In genomic region chr15:78147566-78147965, GRCh38 we compare ENCODE assay signal across 12 cellular contexts. TPM values are rescaled to one million over a fixed set of nuclear protein-coding genes. Genes with fewer than 3 reads are reported as not detected.
DNase-seq lines count a peak whose midpoint lies in the region; ATAC-seq, FAIRE-seq and TF ChIP-seq lines count a peak whose summit lies in the region.
"Had no signal": no experiment of that assay in that cellular context is flagged by ENCODE, and none has a peak within 500 bp of the region (broad histone marks: within the 10 kb centered on the region; RNA-seq: fewer than 3 reads in every experiment).

No MANE protein-coding gene starts in this region.

- no peaks in the 10 kb centered on the region for H3K9me3 Mint-ChIP-seq in activated T-helper 2 cell treated with anti-CD3 and anti-CD28 coated beads, Interferon-gamma antibody, Interleukin-2, Interleukin-4, amounts not matched to agents 10 μg/mL and 5 μg/mL and 100 μg/mL, durations not matched to agents 14 hours and 24 hours and 36 hours
- no peaks in the 10 kb centered on the region for H3K9me3 Mint-ChIP-seq in immature natural killer cell
- H3K9me3 Mint-ChIP-seq in type B pancreatic cell = no peaks in the 10 kb centered on the region

- no TSS peak for BruUV-seq in HepG2 (replicated peaks; lab: Mats Ljungman, UMichigan)

- peaks cover 9% of the 10 kb centered on the region for H3K79me2 ChIP-seq in HepG2 (ENCODE audit: insufficient read depth, low read length)

- DNase-seq in HepG2 (ENCODE audit: low spot score) (no peak), right lobe of liver (no peak), immature natural killer cell (no peak), type B pancreatic cell (ENCODE audit: extremely low spot score, unreplicated experiment) (no peak), DMS153 (lab: John Stamatoyannopoulos, UW) (no peak), NCI-H526 treated with DMSO at 0.1 percent for 48 hours (lab: John Stamatoyannopoulos, UW) (no peak), left lung (no peak)
- DNase-seq in activated T-helper 2 cell treated with anti-CD3 and anti-CD28 coated beads, Interferon-gamma antibody, Interleukin-2, Interleukin-4, amounts not matched to agents 10 μg/mL and 5 μg/mL and 100 μg/mL, durations not matched to agents 14 hours and 24 hours and 36 hours (ENCODE audit: low spot score) = no peak
- DNase-seq: body of pancreas; midbrain; stimulated activated CD4-positive, alpha-beta T cell treated with anti-CD3 and anti-CD28 coated beads, Interleukin-4, amount 100 ng/mL, for 1 hour had no signal

- no peak for TF ChIP-seq RAD21 in HepG2 (CRISPR knock-in tag; IDR thresholded peaks at IDR 0.05)

- H3K27me3 Mint-ChIP-seq in activated T-helper 2 cell treated with anti-CD3 and anti-CD28 coated beads, Interferon-gamma antibody, Interleukin-2, Interleukin-4, amounts not matched to agents 10 μg/mL and 5 μg/mL and 100 μg/mL, durations not matched to agents 14 hours and 24 hours and 36 hours (ENCODE audit: low read depth) = no peaks in the 10 kb centered on the region
- H3K27me3 Mint-ChIP-seq in immature natural killer cell (ENCODE audit: low read depth in 3 of 3) = peaks cover 3 to 7% (median 4%) of the 10 kb centered on the region in 3 donors
- no peaks in the 10 kb centered on the region for H3K27me3 Mint-ChIP-seq in type B pancreatic cell

- no peak for TF ChIP-seq EP300 in HepG2 (IDR thresholded peaks at IDR 0.05; ENCODE audit: low read depth in 2 of 2, low read length in 2 of 2)
- no peak for TF ChIP-seq EP300 in HepG2 (CRISPR knock-in tag; IDR thresholded peaks at IDR 0.05; ENCODE audit: borderline replicate concordance)

- H3K9ac ChIP-seq in HepG2 (ENCODE audit: insufficient read depth, low read depth, low read length) = no peak overlapping the region

- intact Hi-C loops in HepG2 (cut with micrococcal nuclease; ENCODE audit: unreplicated experiment) = no loop called here
- intact Hi-C loops in right lobe of liver (cut with DNase I) = no loop called here
- intact Hi-C loops in activated T-helper 2 cell treated with anti-CD3 and anti-CD28 coated beads, Interferon-gamma antibody, Interleukin-2, Interleukin-4, amounts not matched to agents 10 μg/mL and 5 μg/mL and 100 μg/mL, durations not matched to agents 14 hours and 24 hours and 36 hours (cut with micrococcal nuclease) = no loop called here
- intact Hi-C loops in left lung (cut with DNase I) = no loop called here

- ATAC-seq in HepG2 = no peak
- no peak for ATAC-seq in right lobe of liver
- no peak for ATAC-seq in left lung
- ATAC-seq: body of pancreas had no signal

- CTCF ChIA-PET in HepG2 (lab: Yijun Ruan, JAX; ENCODE audit: low intra/inter-chr PET ratio, low total read pairs) = no interaction called here

- peaks cover 3% of the 10 kb centered on the region; the same call in 1 of the 2 replicates for H4K20me1 ChIP-seq in HepG2 (ENCODE audit: insufficient read depth, low read length)

- in situ Hi-C loops in HepG2 (cut with HindIII; ENCODE audit: extremely low pct_ligation_motif_present, low pct_unique_long_range_greater_than_20kb) = no loop called here

- no peak for FAIRE-seq in HepG2 (lab: Jason Lieb, UNC)

- peak overlapping the region; percentile 91; the same call in 1 of the 2 replicates for H3K4me2 ChIP-seq in HepG2 (ENCODE audit: low read depth, low read length)

- H3K4me3 ChIP-seq in HepG2 (replicated peaks in 1 of 3; ENCODE audit: insufficient read depth in 1 of 3, low read depth in 2 of 3, low read length in 3 of 3) = no peak overlapping the region
- no peak overlapping the region for H3K4me3 ChIP-seq in right lobe of liver
- H3K4me3 ChIP-seq in left lung = no peak overlapping the region
- H3K4me3 ChIP-seq: body of pancreas had no signal

- H3K4me3 Mint-ChIP-seq in activated T-helper 2 cell treated with anti-CD3 and anti-CD28 coated beads, Interferon-gamma antibody, Interleukin-2, Interleukin-4, amounts not matched to agents 10 μg/mL and 5 μg/mL and 100 μg/mL, durations not matched to agents 14 hours and 24 hours and 36 hours (ENCODE audit: low read depth) = peak overlapping the region; percentile 61
- peak overlapping the region; percentile 60 to 96 (median 73) for H3K4me3 Mint-ChIP-seq in immature natural killer cell
- H3K4me3 Mint-ChIP-seq in type B pancreatic cell = peak overlapping the region; percentile 76

- H3K4me1 ChIP-seq in HepG2 (ENCODE audit: insufficient read depth, low read length) = peaks cover 27% of the 10 kb centered on the region
- H3K4me1 ChIP-seq in right lobe of liver = peaks cover 0 to 15% (median 4%) of the 10 kb centered on the region in 4 donors
- peaks cover 12 to 29% of the 10 kb centered on the region in 2 donors for H3K4me1 ChIP-seq in left lung

- WGBS in HepG2 (ENCODE audit: low lambda C conversion rate) = 84% methylated on average over 6 of the region's 6 CpGs
- 84% methylated on average over 6 of the region's 6 CpGs for WGBS in right lobe of liver (ENCODE audit: insufficient coverage, low coverage, low lambda C conversion rate, missing lambda C conversion rate)

- peaks cover 11% of the 10 kb centered on the region for H3K36me3 Mint-ChIP-seq in activated T-helper 2 cell treated with anti-CD3 and anti-CD28 coated beads, Interferon-gamma antibody, Interleukin-2, Interleukin-4, amounts not matched to agents 10 μg/mL and 5 μg/mL and 100 μg/mL, durations not matched to agents 14 hours and 24 hours and 36 hours (ENCODE audit: low read depth)
- H3K36me3 Mint-ChIP-seq in immature natural killer cell (no peaks in the 10 kb centered on the region), type B pancreatic cell (peaks cover 3% of the 10 kb centered on the region)

- H3K9me3 ChIP-seq in HepG2 (ENCODE audit: low read length) (no peaks in the 10 kb centered on the region), right lobe of liver (no peaks in the 10 kb centered on the region), left lung (no peaks in the 10 kb centered on the region)
- H3K9me3 ChIP-seq: body of pancreas had no signal

- peaks cover 31% of the 10 kb centered on the region for H3K4me1 Mint-ChIP-seq in activated T-helper 2 cell treated with anti-CD3 and anti-CD28 coated beads, Interferon-gamma antibody, Interleukin-2, Interleukin-4, amounts not matched to agents 10 μg/mL and 5 μg/mL and 100 μg/mL, durations not matched to agents 14 hours and 24 hours and 36 hours (ENCODE audit: low read depth)
- H3K4me1 Mint-ChIP-seq in immature natural killer cell (peaks cover 23 to 37% of the 10 kb centered on the region in 2 donors), type B pancreatic cell (ENCODE audit: unreplicated experiment) (peaks cover 23% of the 10 kb centered on the region)

- POLR2A ChIA-PET in HepG2 (lab: Yijun Ruan, JAX) = no interaction called here

- no peak overlapping the region for H3K27ac Mint-ChIP-seq in activated T-helper 2 cell treated with anti-CD3 and anti-CD28 coated beads, Interferon-gamma antibody, Interleukin-2, Interleukin-4, amounts not matched to agents 10 μg/mL and 5 μg/mL and 100 μg/mL, durations not matched to agents 14 hours and 24 hours and 36 hours
- peak overlapping the region in 3 of 6 donors; percentile 29 to 79 (median 43) for H3K27ac Mint-ChIP-seq in immature natural killer cell
- peak overlapping the region; percentile 74 for H3K27ac Mint-ChIP-seq in type B pancreatic cell

- no peak overlapping the region for H2AFZ ChIP-seq in HepG2 (ENCODE audit: low read length)

- TF ChIP-seq POLR2A in HepG2 (IDR thresholded peaks at IDR 0.05; ENCODE audit: insufficient read depth in 1 of 2, low read depth in 2 of 2, low read length in 2 of 2) (no peak), right lobe of liver (IDR thresholded peaks at IDR 0.05) (no peak)

- no peak overlapping the region for H3K27ac ChIP-seq in HepG2 (ENCODE audit: extremely low read length, insufficient read depth, low read length)
- no peak overlapping the region for H3K27ac ChIP-seq in right lobe of liver
- no peak overlapping the region for H3K27ac ChIP-seq in left lung
- H3K27ac ChIP-seq: body of pancreas had no signal

- H3K27me3 ChIP-seq in HepG2 (ENCODE audit: control insufficient read depth in 1 of 2, insufficient read depth in 2 of 2, low read length in 2 of 2) (no peaks in the 10 kb centered on the region), right lobe of liver (no peaks in the 10 kb centered on the region), left lung (no peaks in the 10 kb centered on the region)
- H3K27me3 ChIP-seq: body of pancreas had no signal

- H3K36me3 ChIP-seq in HepG2 (replicated peaks in 1 of 2; ENCODE audit: control insufficient read depth in 1 of 2, insufficient read depth in 2 of 2, low read length in 2 of 2) (no peaks in the 10 kb centered on the region), right lobe of liver (no peaks in the 10 kb centered on the region), left lung (no peaks in the 10 kb centered on the region)

- TF ChIP-seq CTCF in HepG2 (CRISPR knock-in tag; IDR thresholded peaks at IDR 0.05) (no peak), right lobe of liver (IDR thresholded peaks at IDR 0.05) (no peak), type B pancreatic cell (conservative IDR thresholded peaks at IDR 0.05) (no peak), left lung (IDR thresholded peaks at IDR 0.05) (no peak)

RNA-seq across cellular contexts. Expression of gene IDH3A, which starts 1.6 kb away (rescaled TPM):
- total RNA-seq in HepG2 (2016; rRNA removed; fragmentation: Illumina TruSeq; extraction: Trizol) (50.7 and 130 TPM in 2 replicates), right lobe of liver (10 to 100 TPM; 22.0 to 46.5 (median 34.6) TPM), type B pancreatic cell (ENCODE audit: low replicate concordance) (66.5 and 93.6 TPM in 2 replicates), left lung (10 to 100 TPM; 60.3 to 81.1 TPM)
- 6.5 and 9.4 TPM in 2 replicates for total RNA-seq in HepG2 (2016; cell fraction: cytosol; rRNA removed; fragmentation: Illumina TruSeq; extraction: Trizol; ENCODE audit: low read depth)
- total RNA-seq in HepG2 (2016; cell fraction: insoluble cytoplasmic fraction; rRNA removed; fragmentation: Illumina TruSeq; extraction: Trizol) = 50.0 and 88.2 TPM in 2 replicates
- 14.4 and 16.1 TPM in 2 replicates for total RNA-seq in HepG2 (2016; cell fraction: membrane; rRNA removed; fragmentation: Illumina TruSeq; extraction: Trizol)
- total RNA-seq in HepG2 (2016; cell fraction: nucleus; rRNA removed; fragmentation: Illumina TruSeq; extraction: Trizol) = 30.4 and 30.8 TPM in 2 replicates
- polyA plus RNA-seq in HepG2 (2011; rRNA removed) (34.2 and 40.7 TPM in 2 replicates), immature natural killer cell (10 to 100 TPM; 39.6 to 59.7 (median 41.4) TPM)
- polyA plus RNA-seq in HepG2 (2011; cell fraction: cytosol; rRNA removed) = 25.1 and 40.0 TPM in 2 replicates
- 22.1 and 25.9 TPM in 2 replicates for polyA plus RNA-seq in HepG2 (2011; cell fraction: nucleus; rRNA removed)
- polyA plus RNA-seq in HepG2 (2012) = 43.6 and 58.5 TPM in 2 replicates
- polyA plus RNA-seq in HepG2 (2016; cell fraction: cytosol; fragmentation: Illumina TruSeq; extraction: Trizol; ENCODE audit: low read depth) = 5.2 and 7.2 TPM in 2 replicates
- 87.0 and 90.5 TPM in 2 replicates for polyA plus RNA-seq in HepG2 (2016; cell fraction: insoluble cytoplasmic fraction; fragmentation: Illumina TruSeq; extraction: Trizol; ENCODE audit: low read depth)
- 13.0 and 13.1 TPM in 2 replicates for polyA plus RNA-seq in HepG2 (2016; cell fraction: membrane; fragmentation: Illumina TruSeq; extraction: Trizol; ENCODE audit: low read depth)
- 42.0 and 56.1 TPM in 2 replicates for polyA plus RNA-seq in HepG2 (2016; cell fraction: nucleus; fragmentation: Illumina TruSeq; extraction: Trizol; ENCODE audit: insufficient read depth, low read depth)
- 25.1 and 123 TPM in 2 replicates for polyA minus RNA-seq in HepG2 (2011; rRNA and poly(A)+ RNA removed; ENCODE audit: low replicate concordance)
- 28.9 and 36.8 TPM in 2 replicates for polyA minus RNA-seq in HepG2 (2011; cell fraction: cytosol; rRNA and poly(A)+ RNA removed)
- polyA minus RNA-seq in HepG2 (2011; cell fraction: nucleus; rRNA and poly(A)+ RNA removed) = 20.3 and 30.1 TPM in 2 replicates
- 132 and 152 TPM in 2 replicates for total RNA-seq in activated T-helper 2 cell treated with anti-CD3 and anti-CD28 coated beads, Interferon-gamma antibody, Interleukin-2, Interleukin-4, amounts not matched to agents 10 μg/mL and 5 μg/mL and 100 μg/mL, durations not matched to agents 14 hours and 24 hours and 36 hours

RNA-seq across cellular contexts. Expression of gene CIB2, which starts 16.3 kb away (rescaled TPM):
- total RNA-seq in HepG2 (2016; rRNA removed; fragmentation: Illumina TruSeq; extraction: Trizol) = 1.5 and 1.8 TPM in 2 replicates
- 6.0 and 7.3 TPM in 2 replicates for total RNA-seq in HepG2 (2016; cell fraction: cytosol; rRNA removed; fragmentation: Illumina TruSeq; extraction: Trizol; ENCODE audit: low read depth)
- 1.6 and 2.2 TPM in 2 replicates for total RNA-seq in HepG2 (2016; cell fraction: insoluble cytoplasmic fraction; rRNA removed; fragmentation: Illumina TruSeq; extraction: Trizol)
- 6.9 and 9.0 TPM in 2 replicates for total RNA-seq in HepG2 (2016; cell fraction: membrane; rRNA removed; fragmentation: Illumina TruSeq; extraction: Trizol)
- total RNA-seq in HepG2 (2016; cell fraction: nucleus; rRNA removed; fragmentation: Illumina TruSeq; extraction: Trizol) = 0.63 and 0.84 TPM in 2 replicates
- polyA plus RNA-seq in HepG2 (2011; rRNA removed) = 1.4 and 4.5 TPM in 2 replicates
- 1.5 and 2.4 TPM in 2 replicates for polyA plus RNA-seq in HepG2 (2011; cell fraction: cytosol; rRNA removed)
- polyA plus RNA-seq in HepG2 (2011; cell fraction: nucleus; rRNA removed) = 0.19 and 0.87 TPM in 2 replicates
- 2.2 and 3.7 TPM in 2 replicates for polyA plus RNA-seq in HepG2 (2012)
- polyA plus RNA-seq in HepG2 (2016; cell fraction: cytosol; fragmentation: Illumina TruSeq; extraction: Trizol; ENCODE audit: low read depth) = 13.6 and 14.5 TPM in 2 replicates
- 3.1 and 4.0 TPM in 2 replicates for polyA plus RNA-seq in HepG2 (2016; cell fraction: insoluble cytoplasmic fraction; fragmentation: Illumina TruSeq; extraction: Trizol; ENCODE audit: low read depth)
- polyA plus RNA-seq in HepG2 (2016; cell fraction: membrane; fragmentation: Illumina TruSeq; extraction: Trizol; ENCODE audit: low read depth) = 13.2 TPM in 2 replicates
- polyA plus RNA-seq in HepG2 (2016; cell fraction: nucleus; fragmentation: Illumina TruSeq; extraction: Trizol; ENCODE audit: insufficient read depth, low read depth) = 2.5 and 2.6 TPM in 2 replicates
- polyA minus RNA-seq in HepG2 (2011; rRNA and poly(A)+ RNA removed; ENCODE audit: low replicate concordance) = 1.3 and 2.2 TPM in 2 replicates
- 1.8 TPM in 1 of 2 replicates, not detected in the other for polyA minus RNA-seq in HepG2 (2011; cell fraction: cytosol; rRNA and poly(A)+ RNA removed)
- 0.77 TPM in 1 of 2 replicates, not detected in the other for polyA minus RNA-seq in HepG2 (2011; cell fraction: nucleus; rRNA and poly(A)+ RNA removed)
- 1 to 10 TPM in 2 of 6 experiments, under 1 TPM in 3, not detected in 1; 0.22 to 1.3 (median 0.74) TPM for total RNA-seq in right lobe of liver
- total RNA-seq in activated T-helper 2 cell treated with anti-CD3 and anti-CD28 coated beads, Interferon-gamma antibody, Interleukin-2, Interleukin-4, amounts not matched to agents 10 μg/mL and 5 μg/mL and 100 μg/mL, durations not matched to agents 14 hours and 24 hours and 36 hours = 1.8 and 2.2 TPM in 2 replicates
- 1 to 10 TPM in 2 of 3 donors, not detected in 1; 1.8 to 2.8 TPM for polyA plus RNA-seq in immature natural killer cell
- 15.7 and 20.1 TPM in 2 replicates for total RNA-seq in type B pancreatic cell (ENCODE audit: low replicate concordance)
- total RNA-seq in left lung = 1 to 10 TPM; 1.3 to 3.5 TPM

RNA-seq across cellular contexts. Expression of gene SH2D7, which starts 55.2 kb away (rescaled TPM):
- total RNA-seq in HepG2 (2016; rRNA removed; fragmentation: Illumina TruSeq; extraction: Trizol) (not detected in 2 replicates), right lobe of liver (not detected), type B pancreatic cell (ENCODE audit: low replicate concordance) (not detected in 2 replicates), left lung (not detected)
- not detected in 2 replicates for total RNA-seq in HepG2 (2016; cell fraction: cytosol; rRNA removed; fragmentation: Illumina TruSeq; extraction: Trizol; ENCODE audit: low read depth)
- not detected in 2 replicates for total RNA-seq in HepG2 (2016; cell fraction: insoluble cytoplasmic fraction; rRNA removed; fragmentation: Illumina TruSeq; extraction: Trizol)
- total RNA-seq in HepG2 (2016; cell fraction: membrane; rRNA removed; fragmentation: Illumina TruSeq; extraction: Trizol) = not detected in 2 replicates
- not detected in 2 replicates for total RNA-seq in HepG2 (2016; cell fraction: nucleus; rRNA removed; fragmentation: Illumina TruSeq; extraction: Trizol)
- polyA plus RNA-seq in HepG2 (2011; rRNA removed) (not detected in 2 replicates), immature natural killer cell (not detected)
- not detected in 2 replicates for polyA plus RNA-seq in HepG2 (2011; cell fraction: cytosol; rRNA removed)
- not detected in 2 replicates for polyA plus RNA-seq in HepG2 (2011; cell fraction: nucleus; rRNA removed)
- 0.05 TPM in 1 of 2 replicates, not detected in the other for polyA plus RNA-seq in HepG2 (2012)
- not detected in 2 replicates for polyA plus RNA-seq in HepG2 (2016; cell fraction: cytosol; fragmentation: Illumina TruSeq; extraction: Trizol; ENCODE audit: low read depth)
- not detected in 2 replicates for polyA plus RNA-seq in HepG2 (2016; cell fraction: insoluble cytoplasmic fraction; fragmentation: Illumina TruSeq; extraction: Trizol; ENCODE audit: low read depth)
- polyA plus RNA-seq in HepG2 (2016; cell fraction: membrane; fragmentation: Illumina TruSeq; extraction: Trizol; ENCODE audit: low read depth) = not detected in 2 replicates
- not detected in 2 replicates for polyA plus RNA-seq in HepG2 (2016; cell fraction: nucleus; fragmentation: Illumina TruSeq; extraction: Trizol; ENCODE audit: insufficient read depth, low read depth)
- not detected in 2 replicates for polyA minus RNA-seq in HepG2 (2011; rRNA and poly(A)+ RNA removed; ENCODE audit: low replicate concordance)
- polyA minus RNA-seq in HepG2 (2011; cell fraction: cytosol; rRNA and poly(A)+ RNA removed) = not detected in 2 replicates
- not detected in 2 replicates for polyA minus RNA-seq in HepG2 (2011; cell fraction: nucleus; rRNA and poly(A)+ RNA removed)
- not detected in 2 replicates for total RNA-seq in activated T-helper 2 cell treated with anti-CD3 and anti-CD28 coated beads, Interferon-gamma antibody, Interleukin-2, Interleukin-4, amounts not matched to agents 10 μg/mL and 5 μg/mL and 100 μg/mL, durations not matched to agents 14 hours and 24 hours and 36 hours
- total RNA-seq: body of pancreas, LHCN-M2 had no signal
